8 cellular contexts compared by ENCODE assay signal in the genomic region with DNA sequence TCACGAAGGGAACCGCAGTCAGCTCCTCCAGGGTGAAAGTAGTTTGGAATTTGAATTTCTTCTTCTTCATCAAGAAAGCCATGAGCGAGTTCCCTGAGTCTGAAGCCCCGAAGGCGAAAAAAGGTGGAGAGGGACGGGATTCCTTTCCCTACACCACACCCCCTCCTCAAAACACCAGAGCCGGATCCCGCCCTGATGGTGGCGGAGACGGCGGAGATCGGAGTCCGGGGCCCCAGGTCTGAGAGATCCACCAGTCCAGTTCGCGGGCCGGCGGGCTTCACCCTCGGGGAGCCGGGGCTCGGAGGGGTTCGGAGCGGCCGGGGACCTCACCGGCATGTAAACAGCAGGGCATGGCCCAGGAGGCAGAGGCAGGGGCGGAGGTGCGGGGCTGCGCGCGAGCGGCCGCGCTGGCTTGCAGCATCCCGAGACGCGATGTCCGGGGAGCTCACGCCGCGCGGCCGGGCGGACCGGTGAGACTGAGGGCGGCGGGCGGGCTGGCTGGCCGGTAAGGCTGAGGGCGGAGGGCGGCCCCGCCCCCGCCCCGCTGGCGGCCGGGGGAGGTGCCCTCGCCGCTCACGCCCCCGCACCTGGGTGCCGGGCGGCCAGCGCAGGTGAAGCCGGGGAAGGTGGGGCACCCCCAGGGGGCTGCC. TPM values are rescaled to one million over a fixed set of nuclear protein-coding genes. Genes with fewer than 3 reads are reported as not detected.
DNase-seq lines count a peak whose midpoint lies in the region; ATAC-seq, FAIRE-seq and TF ChIP-seq lines count a peak whose summit lies in the region.

No MANE protein-coding gene starts in this region.

- H3K27ac ChIP-seq in A673 (ENCODE audit: low read depth, low read length, poor library complexity, severe bottlenecking) (peak overlapping the region; percentile 69), SJSA1 (no peak overlapping the region), stomach (peak overlapping the region; percentile 91 to 99 (median 94))

- BruUV-seq in A673 (replicated peaks; lab: Mats Ljungman, UMichigan), result no TSS peak

- 0 to 1% (median 0%) methylated on average over 18 to 62 of the region's 62 CpGs for WGBS in stomach, 5 donors

- peak overlapping the region; percentile 96 for H3K4me3 ChIP-seq in A673 (ENCODE audit: low read depth, low read length, poor library complexity, severe bottlenecking)
- H3K4me3 ChIP-seq in SJSA1, result peak overlapping the region; percentile 98
- peak overlapping the region; percentile 77 to 91 (median 90) for H3K4me3 ChIP-seq in stomach

- in situ Hi-C loops in T47D (cut with HindIII; ENCODE audit: low pct_unique_long_range_greater_than_20kb, low sequenced_read_pairs), result no loop called here

- no peaks in the 10 kb centered on the region for H3K36me3 ChIP-seq in A673 (ENCODE audit: insufficient read depth, low read length, poor library complexity, severe bottlenecking)
- H3K36me3 ChIP-seq in SJSA1, result peaks cover 12% of the 10 kb centered on the region
- no peaks in the 10 kb centered on the region for H3K36me3 ChIP-seq in stomach

- no peak for TF ChIP-seq POLR2A in stomach (IDR thresholded peaks at IDR 0.05)

- intact Hi-C loops in A673 (cut with micrococcal nuclease; ENCODE audit: unreplicated experiment), result no loop called here
- intact Hi-C loops in stomach (cut with DNase I; ENCODE audit: low total_unique reads), result loop anchor here (10.0 kb wide), 1 partner anchor 55 kb away; no protein-coding TSS in a partner anchor

- H3K9me3 ChIP-seq in A673 (ENCODE audit: low read depth, low read length, poor library complexity, severe bottlenecking) (no peaks in the 10 kb centered on the region), SJSA1 (replicated peaks) (peaks cover 3% of the 10 kb centered on the region; the same call in 1 of the 2 replicates), stomach (no peaks in the 10 kb centered on the region)

- ATAC-seq in GM18861 (IDR thresholded peaks at IDR 0.05; ENCODE audit: unreplicated experiment) (peak; percentile 24), HG03045 (IDR thresholded peaks at IDR 0.05; ENCODE audit: unreplicated experiment) (peak; percentile 44)

- POLR2A ChIA-PET in A673 (lab: Charles Lee; ENCODE audit: low non-redundant PET), result no interaction called here

- CTCF ChIA-PET in A673 (lab: Charles Lee), result interaction anchor here (1.5 kb wide), 1 partner anchor 37 kb away, joined by 5 read pairs; no protein-coding TSS in a partner anchor

- H3K27me3 ChIP-seq in A673 (replicated peaks; ENCODE audit: insufficient read depth, low read depth, low read length, poor library complexity) (no peaks in the 10 kb centered on the region), SJSA1 (replicated peaks) (no peaks in the 10 kb centered on the region), stomach (no peaks in the 10 kb centered on the region)

- peak; percentile 33 for DNase-seq in A673 (ENCODE audit: low spot score)
- DNase-seq in SJSA1 (ENCODE audit: low read depth in 1 of 2, low spot score in 2 of 2), result peak in 1 of 2 experiments; percentile 35
- DNase-seq in T47D (ENCODE audit: low read depth in 1 of 2, low spot score in 1 of 2), result peak; percentile 71 to 82
- peak; percentile 72 for DNase-seq in left kidney (ENCODE audit: low read depth, low spot score)
- peak; percentile 81 for DNase-seq in stomach
- no peak for DNase-seq in GM19239 (ENCODE audit: insufficient read length, low spot score)

- no peak for FAIRE-seq in GM19239 (lab: Jason Lieb, UNC)

- TF ChIP-seq EP300 in stomach (IDR thresholded peaks at IDR 0.05), result no peak

- H3K4me1 ChIP-seq in A673 (ENCODE audit: insufficient read depth, low read length, poor library complexity, severe bottlenecking), result peaks cover 23% of the 10 kb centered on the region
- peaks cover 49% of the 10 kb centered on the region for H3K4me1 ChIP-seq in SJSA1 (replicated peaks)
- peaks cover 43 to 73% (median 58%) of the 10 kb centered on the region in 4 donors for H3K4me1 ChIP-seq in stomach

- TF ChIP-seq CTCF in A673 (conservative IDR thresholded peaks at IDR 0.05; ENCODE audit: low read depth, low read length) (no peak), stomach (IDR thresholded peaks at IDR 0.05) (no peak)

RNA-seq across cellular contexts. Expression of a gene that starts 0.6 kb away (rescaled TPM):
- total RNA-seq in A673 (2021) (30.0 and 34.1 TPM in 2 replicates), stomach (100 to 1,000 TPM in 2 of 5 donors, 10 to 100 TPM in 3; 26.3 to 406 (median 83.4) TPM)
- 3.5 and 4.6 TPM in 2 replicates for total RNA-seq in SJSA1 (2014; rRNA removed; shearing (Covaris generic))
- polyA plus RNA-seq in stomach, result 100 to 1,000 TPM in 1 of 3 donors, 10 to 100 TPM in 2; 24.4 to 118 (median 38.5) TPM

RNA-seq across cellular contexts. Expression of a gene that starts 42.5 kb away (rescaled TPM):
- total RNA-seq in A673 (2021), result 51.5 and 52.9 TPM in 2 replicates
- total RNA-seq in SJSA1 (2014; rRNA removed; shearing (Covaris generic)), result 20.4 and 24.5 TPM in 2 replicates
- 10 to 100 TPM in 4 of 5 donors, 1 to 10 TPM in 1; 1.7 to 98.2 (median 55.4) TPM for total RNA-seq in stomach
- polyA plus RNA-seq in stomach, result 10 to 100 TPM; 27.0 to 38.0 (median 32.5) TPM

RNA-seq across cellular contexts. Expression of a gene that starts 49.6 kb away (rescaled TPM):
- 2.6 and 3.9 TPM in 2 replicates for total RNA-seq in A673 (2021)
- total RNA-seq in SJSA1 (2014; rRNA removed; shearing (Covaris generic)), result 1.6 and 18.4 TPM in 2 replicates
- 10 to 100 TPM in 3 of 5 donors, under 1 TPM in 1, not detected in 1; 0.55 to 98.0 (median 19.1) TPM for total RNA-seq in stomach
- 1 to 10 TPM in 2 of 3 donors, under 1 TPM in 1; 0.50 to 3.3 (median 2.3) TPM for polyA plus RNA-seq in stomach
